In the genomic region with DNA sequence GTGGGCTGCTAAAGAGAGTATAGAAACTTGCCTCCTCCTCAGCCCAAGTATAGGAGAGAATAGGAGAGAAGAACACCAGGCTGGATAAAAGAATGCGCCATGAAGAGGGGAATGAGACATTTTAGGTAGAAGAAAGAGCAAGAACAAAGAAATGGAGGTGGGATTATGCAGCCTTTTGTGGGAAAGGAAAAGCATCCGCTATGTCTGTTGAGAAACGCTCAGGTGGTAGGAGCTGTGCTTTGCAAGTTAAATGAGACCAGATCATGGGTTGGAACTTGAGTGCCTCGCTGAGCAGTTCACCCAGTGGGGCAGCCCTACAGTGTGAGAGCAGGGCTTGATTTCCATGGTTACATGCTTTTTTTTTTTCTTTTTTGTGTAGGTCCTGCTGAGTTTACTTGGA, we compare ENCODE assay signal across 23 cellular contexts. TPM values are rescaled to one million over a fixed set of nuclear protein-coding genes. Genes with fewer than 3 reads are reported as not detected.
DNase-seq lines count a peak whose midpoint lies in the region; ATAC-seq, FAIRE-seq and TF ChIP-seq lines count a peak whose summit lies in the region.
"Had no signal": no experiment of that assay in that cellular context is flagged by ENCODE, and none has a peak within 500 bp of the region (broad histone marks: within the 10 kb centered on the region; RNA-seq: fewer than 3 reads in every experiment).

No MANE protein-coding gene starts in this region.

- in situ Hi-C loops in brain microvascular endothelial cell (cut with HindIII; ENCODE audit: low pct_ligation_motif_present, low sequenced_read_pairs) = no loop called here

- no peak overlapping the region for H3K4me3 Mint-ChIP-seq in activated naive CD8-positive, alpha-beta T cell treated with anti-CD3 and anti-CD28 coated beads for 36 hours
- H3K4me3 Mint-ChIP-seq: central memory CD8-positive, alpha-beta T cell had no signal

- H3K36me3 Mint-ChIP-seq in activated naive CD8-positive, alpha-beta T cell treated with anti-CD3 and anti-CD28 coated beads for 36 hours = no peaks in the 10 kb centered on the region

- H4K20me1 ChIP-seq in H1 (replicated peaks in 1 of 2; ENCODE audit: control insufficient read depth in 1 of 2, insufficient read depth in 2 of 2, low read length in 2 of 2) = no peaks in the 10 kb centered on the region
- H4K20me1 ChIP-seq: BLaER1 treated with 17β-estradiol and CSF1 and Interleukin-3, amounts not matched to agents 10 nM and 100 nM had no signal

- TF ChIP-seq POLR2A in H1 (IDR thresholded peaks at IDR 0.05; ENCODE audit: control extremely low read depth in 1 of 2, low read depth in 2 of 2, low read length in 2 of 2) = peak in 1 of 2 experiments; percentile 34; a peak in 1 of 3 replicates

- intact Hi-C loops in heart right ventricle (cut with DNase I) = no loop called here
- intact Hi-C loops in right cardiac atrium (cut with DNase I) = no loop called here

- H3K4me1 ChIP-seq in heart right ventricle (peaks cover 0 to 59% (median 27%) of the 10 kb centered on the region in 9 donors), right cardiac atrium (ENCODE audit: control insufficient read depth, insufficient read depth, low read length) (peaks cover 3% of the 10 kb centered on the region), H1 (replicated peaks in 1 of 4; ENCODE audit: control insufficient read depth in 3 of 4, insufficient read depth in 4 of 4, low read length in 3 of 4) (peaks cover 9 to 42% (median 32%) of the 10 kb centered on the region in 4 experiments), mesodermal cell (ENCODE audit: control insufficient read depth, insufficient read depth, low read length, poor library complexity, severe bottlenecking) (peaks cover 40% of the 10 kb centered on the region)
- H3K4me1 ChIP-seq: A549 had no signal

- no peaks in the 10 kb centered on the region for H3K9me3 Mint-ChIP-seq in activated naive CD8-positive, alpha-beta T cell treated with anti-CD3 and anti-CD28 coated beads for 36 hours
- H3K9me3 Mint-ChIP-seq: central memory CD8-positive, alpha-beta T cell had no signal

- peak overlapping the region; percentile 24 for H4K5ac ChIP-seq in H1 (ENCODE audit: insufficient read length, low read depth, low read length)

- peaks cover 10% of the 10 kb centered on the region for H3K27me3 Mint-ChIP-seq in activated naive CD8-positive, alpha-beta T cell treated with anti-CD3 and anti-CD28 coated beads for 36 hours

- no peak overlapping the region for H4K8ac ChIP-seq in H1 (ENCODE audit: extremely low read depth, insufficient read depth, low read length)

- H3K79me1 ChIP-seq in H1 (ENCODE audit: low read depth, low read length) = no peaks in the 10 kb centered on the region; the same call in 1 of the 2 replicates

- H3K4me2 ChIP-seq in H1 (ENCODE audit: insufficient read depth in 1 of 2, low read depth in 2 of 2, low read length in 2 of 2) = peak overlapping the region; percentile 25 to 46
- H3K4me2 ChIP-seq: A549 had no signal

- no peak for DNase-seq in heart right ventricle
- DNase-seq in right cardiac atrium = no peak
- DNase-seq in H1 (ENCODE audit: low read depth in 1 of 2, low spot score in 2 of 2) = peak in 1 of 2 experiments; percentile 68
- no peak for DNase-seq in activated naive CD8-positive, alpha-beta T cell treated with anti-CD3 and anti-CD28 coated beads for 36 hours
- DNase-seq in brain microvascular endothelial cell = no peak
- no peak for DNase-seq in Kasumi-1 (lab: John Stamatoyannopoulos, UW)
- DNase-seq: hypothalamus; NCI-H1417 treated with DMSO at 0.1 percent for 48 hours; NCI-H2171 treated with DMSO at 0.1 percent for 48 hours; small intestine; stimulated activated CD4-positive, alpha-beta T cell treated with anti-CD3 and anti-CD28 coated beads, Interleukin-4, amount 100 ng/mL, for 4 hours; T1000 had no signal

- H3K4ac ChIP-seq in H1 (replicated peaks; ENCODE audit: insufficient read length, low read depth, low read length) = no peak overlapping the region

- H2BK12ac ChIP-seq in H1 (ENCODE audit: low read depth, low read length) = no peak overlapping the region; the same call in 1 of the 2 replicates

- no peak overlapping the region for H2AFZ ChIP-seq in H1 (ENCODE audit: low read length)

- H2BK15ac ChIP-seq in H1 (ENCODE audit: low read length) = no peak overlapping the region

- no peak for ATAC-seq in heart right ventricle
- ATAC-seq in right cardiac atrium = no peak
- no peak for ATAC-seq in HG03280 (IDR thresholded peaks at IDR 0.05; ENCODE audit: unreplicated experiment)
- ATAC-seq: Panc1 had no signal

- peak overlapping the region; percentile 71; the same call in 1 of the 2 replicates for H2AK5ac ChIP-seq in H1 (ENCODE audit: low read depth, low read length)

- no peak overlapping the region for H3K27ac Mint-ChIP-seq in activated naive CD8-positive, alpha-beta T cell treated with anti-CD3 and anti-CD28 coated beads for 36 hours

- 0 out of 2 replicates have a peak overlapping the region, but pooled peaks have one; percentile 36 for H2BK20ac ChIP-seq in H1 (ENCODE audit: low read length)

- no peak overlapping the region; the same call in 1 of the 2 replicates for H3K18ac ChIP-seq in H1 (ENCODE audit: extremely low read depth, low read length)

- WGBS in heart right ventricle, 2 donors = 88 to 92% methylated on average over 4 of the region's 4 CpGs
- 92% methylated on average over 4 of the region's 4 CpGs for WGBS in right cardiac atrium
- WGBS in H1 (ENCODE audit: extremely low coverage in 1 of 2, insufficient coverage in 1 of 2, insufficient read length in 1 of 2, insufficient replicate concordance in 2 of 2, low coverage in 1 of 2, low lambda C conversion rate in 2 of 2, missing lambda C conversion rate in 1 of 2), 2 experiments = 8% methylated on average over 4 of the region's 4 CpGs; no CpG with 5 or more reads in 1 of the 2 experiments
- 46 to 62% methylated on average over 3 to 4 of the region's 4 CpGs for WGBS in mesodermal cell (ENCODE audit: insufficient coverage in 2 of 2), 2 experiments

- no peak overlapping the region for H3K14ac ChIP-seq in H1 (ENCODE audit: insufficient read length)

- FAIRE-seq in H1 (lab: Jason Lieb, UNC) = peak; percentile 92
- FAIRE-seq: A549, G401.6, small intestine had no signal

- CTCF ChIA-PET in H1 (lab: Charles Lee; ENCODE audit: partially characterized antibody) = interaction anchor here (0.8 to 2.8 kb wide), 3 partner anchors 21 to 494 kb away, joined by 3 to 16 read pairs (median 4); no protein-coding TSS in a partner anchor

- TF ChIP-seq EP300 in H1 (IDR thresholded peaks at IDR 0.05; ENCODE audit: borderline replicate concordance in 1 of 2, low read depth in 2 of 2, low read length in 2 of 2) = no peak

- TF ChIP-seq RAD21 in H1 (IDR thresholded peaks at IDR 0.05 in 1 of 2, conservative IDR thresholded peaks at IDR 0.05 in 1 of 2; ENCODE audit: low read depth in 2 of 2, low read length in 2 of 2) = no peak

- H3K23ac ChIP-seq in H1 (ENCODE audit: insufficient read length) = no peak overlapping the region

- peak overlapping the region; percentile 81 for H2BK120ac ChIP-seq in H1 (replicated peaks; ENCODE audit: low read depth, low read length)

- H3K4me3 ChIP-seq in heart right ventricle = no peak overlapping the region
- no peak overlapping the region for H3K4me3 ChIP-seq in right cardiac atrium (ENCODE audit: low read length)
- peak overlapping the region in 1 of 4 experiments; percentile 35; a peak in 4 of 8 replicates for H3K4me3 ChIP-seq in H1 (ENCODE audit: extremely low read depth in 1 of 4, insufficient read depth in 2 of 4, low read depth in 3 of 4, low read length in 4 of 4)
- no peak overlapping the region for H3K4me3 ChIP-seq in mesodermal cell (ENCODE audit: extremely low read depth, insufficient read depth, low read length, poor library complexity, severe bottlenecking)
- H3K4me3 ChIP-seq in brain microvascular endothelial cell (ENCODE audit: low read depth, low read length) = no peak overlapping the region
- H3K4me3 ChIP-seq: A549; BLaER1 treated with 17β-estradiol and CSF1 and Interleukin-3, amounts not matched to agents 10 nM and 100 nM had no signal

- H3K9me3 ChIP-seq in heart right ventricle = no peaks in the 10 kb centered on the region
- H3K9me3 ChIP-seq in right cardiac atrium (ENCODE audit: control insufficient read depth, low read length) = no peaks in the 10 kb centered on the region
- no peaks in the 10 kb centered on the region; a peak in 1 of 4 replicates for H3K9me3 ChIP-seq in H1 (ENCODE audit: insufficient read depth in 2 of 2, low read depth in 1 of 2, low read length in 1 of 2)
- H3K9me3 ChIP-seq in mesodermal cell (ENCODE audit: control insufficient read depth, low read length) = no peaks in the 10 kb centered on the region
- H3K9me3 ChIP-seq: A549 had no signal

- H3K56ac ChIP-seq in H1 (replicated peaks; ENCODE audit: insufficient read length, low read depth, low read length) = peak overlapping the region; percentile 90

- no peaks in the 10 kb centered on the region for H3K36me3 ChIP-seq in heart right ventricle
- H3K36me3 ChIP-seq in H1 (ENCODE audit: control insufficient read depth in 2 of 4, insufficient read depth in 4 of 4, low read length in 3 of 4) = no peaks in the 10 kb centered on the region
- H3K36me3 ChIP-seq in mesodermal cell (ENCODE audit: control insufficient read depth, insufficient read depth, low read length) = no peaks in the 10 kb centered on the region
- H3K36me3 ChIP-seq in brain microvascular endothelial cell (replicated peaks) = no peaks in the 10 kb centered on the region
- H3K36me3 ChIP-seq: BLaER1 treated with 17β-estradiol and CSF1 and Interleukin-3, amounts not matched to agents 10 nM and 100 nM had no signal

- peaks cover 3% of the 10 kb centered on the region for H3K4me1 Mint-ChIP-seq in activated naive CD8-positive, alpha-beta T cell treated with anti-CD3 and anti-CD28 coated beads for 36 hours

- H2BK5ac ChIP-seq in H1 (ENCODE audit: low read depth, low read length) = peak overlapping the region; percentile 93; the same call in 1 of the 2 replicates

- no peaks in the 10 kb centered on the region for H3K23me2 ChIP-seq in H1 (ENCODE audit: low read depth, low read length)

- H3K79me2 ChIP-seq in H1 (ENCODE audit: control insufficient read depth in 1 of 2, insufficient read depth in 2 of 2, low read length in 2 of 2) = no peaks in the 10 kb centered on the region

- TF ChIP-seq CTCF in heart right ventricle (IDR thresholded peaks at IDR 0.05) (no peak), H1 (IDR thresholded peaks at IDR 0.05; ENCODE audit: control extremely low read depth in 1 of 3, insufficient read depth in 1 of 3, low read depth in 1 of 3, low read length in 3 of 3) (no peak), brain microvascular endothelial cell (IDR thresholded peaks at IDR 0.05; ENCODE audit: low read depth, low read length, missing control alignments) (no peak)

- H3K9ac ChIP-seq in H1 (replicated peaks in 1 of 4; ENCODE audit: extremely low read depth in 1 of 4, low read depth in 3 of 4, low read length in 3 of 4) = no peak overlapping the region
- H3K9ac ChIP-seq: BLaER1 treated with 17β-estradiol and CSF1 and Interleukin-3, amounts not matched to agents 10 nM and 100 nM had no signal

- POLR2A ChIA-PET in H1 (lab: Charles Lee; ENCODE audit: partially characterized antibody) = interaction anchor here (0.6 to 1.9 kb wide), 7 partner anchors 9 to 27 kb away, joined by 3 to 8 read pairs (median 4); no protein-coding TSS in a partner anchor

- H4K91ac ChIP-seq in H1 (replicated peaks; ENCODE audit: insufficient read length, low read length) = peak overlapping the region; percentile 79

- peak overlapping the region; percentile 39 to 95 (median 90) for H3K27ac ChIP-seq in heart right ventricle
- H3K27ac ChIP-seq in right cardiac atrium (ENCODE audit: low read length) = no peak overlapping the region
- H3K27ac ChIP-seq in H1 (ENCODE audit: low read depth, low read length) = peak overlapping the region; percentile 68
- peak overlapping the region; percentile 10 for H3K27ac ChIP-seq in mesodermal cell (ENCODE audit: low read depth, low read length, severe bottlenecking)
- H3K27ac ChIP-seq in brain microvascular endothelial cell = no peak overlapping the region
- H3K27ac ChIP-seq: A549; BLaER1 treated with 17β-estradiol and CSF1 and Interleukin-3, amounts not matched to agents 10 nM and 100 nM had no signal

- H3K27me3 ChIP-seq in heart right ventricle (peaks cover 0 to 9% (median 0%) of the 10 kb centered on the region in 7 donors), right cardiac atrium (ENCODE audit: control insufficient read depth, insufficient read depth) (no peaks in the 10 kb centered on the region), H1 (replicated peaks in 1 of 4; ENCODE audit: control insufficient read depth in 3 of 4, extremely low read depth in 1 of 4, insufficient read depth in 3 of 4, low read length in 3 of 4) (no peaks in the 10 kb centered on the region), brain microvascular endothelial cell (replicated peaks) (no peaks in the 10 kb centered on the region)

RNA-seq across cellular contexts. Expression of a gene that starts 11.5 kb away (rescaled TPM):
- total RNA-seq in heart right ventricle (under 1 TPM in 1 of 10 donors, not detected in 9; 0.11 TPM), right cardiac atrium (not detected)
- polyA plus RNA-seq in heart right ventricle (not detected), right cardiac atrium (not detected), H1 (2011; rRNA removed) (2.1 and 2.9 TPM in 2 replicates)
- total RNA-seq in H1 (2021; fragmentation: NEBNext Ultra II Directional; extraction: Animal tissue kit (Norgen Biotek cat#: 25700)) = 3.0 and 3.2 TPM in 2 replicates
- 2.6 TPM for polyA plus RNA-seq in H1 (2011; cell fraction: cytosol; rRNA removed)
- polyA plus RNA-seq in H1 (2011; cell fraction: nucleus; rRNA removed) = 1.6 TPM
- polyA plus RNA-seq in H1 (2012, experiment 1 of 2) = 2.3 to 4.1 TPM (median 3.1 TPM) in 4 replicates
- 1.4 TPM for polyA plus RNA-seq in H1 (2012, experiment 2 of 2)
- polyA plus RNA-seq in H1 (2013, experiment 1 of 2) = 2.9 TPM
- 2.8 TPM for polyA plus RNA-seq in H1 (2013, experiment 2 of 2)
- 1.8 and 2.0 TPM in 2 replicates for polyA minus RNA-seq in H1 (2011; rRNA and poly(A)+ RNA removed)
- polyA minus RNA-seq in H1 (2011; cell fraction: cytosol; rRNA and poly(A)+ RNA removed) = 2.9 TPM
- 2.0 TPM for polyA minus RNA-seq in H1 (2011; cell fraction: nucleus; rRNA and poly(A)+ RNA removed)
- not detected for polyA plus RNA-seq in mesodermal cell (2013, experiment 1 of 2)
- polyA plus RNA-seq in mesodermal cell (2013, experiment 2 of 2) = not detected
- total RNA-seq in activated naive CD8-positive, alpha-beta T cell treated with anti-CD3 and anti-CD28 coated beads for 36 hours = not detected
- total RNA-seq: HT-29, liver, osteocyte, subcutaneous adipose tissue had no signal
- polyA plus RNA-seq: A549, liver, small intestine had no signal

RNA-seq across cellular contexts. Expression of a gene that starts 46.5 kb away (rescaled TPM):
- total RNA-seq in heart right ventricle = 1 to 10 TPM; 3.5 to 7.4 (median 5.6) TPM
- polyA plus RNA-seq in heart right ventricle = 10 to 100 TPM in 1 of 2 donors, under 1 TPM in 1; 0.44 to 17.8 TPM
- total RNA-seq in right cardiac atrium = 1 to 10 TPM; 7.0 to 8.8 (median 8.5) TPM
- polyA plus RNA-seq in right cardiac atrium = 8.1 TPM
- total RNA-seq in H1 (2021; fragmentation: NEBNext Ultra II Directional; extraction: Animal tissue kit (Norgen Biotek cat#: 25700)) = 67.7 and 77.0 TPM in 2 replicates
- polyA plus RNA-seq in H1 (2011; rRNA removed) = 36.8 and 51.8 TPM in 2 replicates
- 59.5 TPM for polyA plus RNA-seq in H1 (2011; cell fraction: cytosol; rRNA removed)
- polyA plus RNA-seq in H1 (2011; cell fraction: nucleus; rRNA removed) = 43.3 TPM
- 96.0 to 139 TPM (median 107 TPM) in 4 replicates for polyA plus RNA-seq in H1 (2012, experiment 1 of 2)
- polyA plus RNA-seq in H1 (2012, experiment 2 of 2) = 131 TPM
- 96.7 TPM for polyA plus RNA-seq in H1 (2013, experiment 1 of 2)
- polyA plus RNA-seq in H1 (2013, experiment 2 of 2) = 93.2 TPM
- 28.6 and 30.4 TPM in 2 replicates for polyA minus RNA-seq in H1 (2011; rRNA and poly(A)+ RNA removed)
- polyA minus RNA-seq in H1 (2011; cell fraction: cytosol; rRNA and poly(A)+ RNA removed) = 68.5 TPM
- polyA minus RNA-seq in H1 (2011; cell fraction: nucleus; rRNA and poly(A)+ RNA removed) = 96.7 TPM
- polyA plus RNA-seq in mesodermal cell (2013, experiment 1 of 2) = 7.0 TPM
- polyA plus RNA-seq in mesodermal cell (2013, experiment 2 of 2) = 7.0 TPM
- 10 to 100 TPM; 14.7 to 17.7 TPM for total RNA-seq in activated naive CD8-positive, alpha-beta T cell treated with anti-CD3 and anti-CD28 coated beads for 36 hours
- total RNA-seq: HT-29 had no signal

Comparison
In these comparisons a context has a peak if more than half of its experiments do, and no peak if none do; other contexts are left out.
1. H3K27ac ChIP-seq: peak in heart right ventricle (10 of 10), H1 (single experiment) and mesodermal cell (single experiment); none in right cardiac atrium (single experiment) and brain microvascular endothelial cell (single experiment).